In the genomic region with DNA sequence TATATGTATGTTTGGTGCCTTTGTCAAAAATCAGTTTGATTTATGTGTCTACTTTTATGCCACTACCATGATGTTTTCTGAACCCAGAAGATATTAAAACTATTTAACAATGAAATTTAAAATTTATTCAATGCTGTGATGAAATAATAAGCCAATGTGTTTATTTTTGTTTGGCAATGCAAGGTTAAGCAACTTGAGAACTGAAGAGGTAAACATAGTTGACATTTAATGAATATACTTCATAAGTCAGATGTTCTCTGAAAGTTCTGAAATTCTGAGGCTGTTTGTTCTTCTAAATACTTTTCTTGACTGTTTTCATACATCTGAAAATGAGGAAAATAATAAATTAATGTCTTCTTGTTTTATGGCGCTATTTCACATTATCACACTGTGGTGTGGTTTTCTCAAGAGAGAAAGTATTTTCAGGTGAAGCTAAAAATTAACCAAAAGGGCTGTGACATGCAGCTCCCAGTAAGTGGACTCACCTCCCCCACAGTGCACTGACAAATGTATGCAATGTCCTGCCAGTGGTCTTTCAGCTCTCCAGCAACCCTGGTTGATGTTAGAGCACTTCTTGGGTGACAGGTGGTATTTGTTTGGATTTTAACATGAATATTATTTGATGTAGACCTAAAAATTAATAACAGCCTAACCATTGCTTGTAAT, we compare ENCODE assay signal across 19 cellular contexts.
DNase-seq lines count a peak whose midpoint lies in the region; ATAC-seq, FAIRE-seq and TF ChIP-seq lines count a peak whose summit lies in the region.
"Had no signal": no experiment of that assay in that cellular context is flagged by ENCODE, and none has a peak within 500 bp of the region (broad histone marks: within the 10 kb centered on the region; RNA-seq: fewer than 3 reads in every experiment).

No MANE protein-coding gene starts in this region.

- H3K4me2 ChIP-seq in HepG2 (ENCODE audit: low read depth, low read length), result no peak overlapping the region
- no peak overlapping the region for H3K4me2 ChIP-seq in MM.1S (ENCODE audit: low read depth, low read length)
- H3K4me2 ChIP-seq: A549; BLaER1 treated with 17β-estradiol and CSF1 and Interleukin-3, amounts not matched to agents 10 nM and 100 nM had no signal

- H3K9me2 ChIP-seq in MM.1S (replicated peaks; ENCODE audit: insufficient read depth, low read length), result no peaks in the 10 kb centered on the region

- no peak overlapping the region for H2AFZ ChIP-seq in HepG2 (ENCODE audit: low read length)
- H2AFZ ChIP-seq in MM.1S (ENCODE audit: low read length), result no peak overlapping the region

- H3K9ac ChIP-seq in liver (ENCODE audit: low read depth in 1 of 2, low read length in 2 of 2) (no peak overlapping the region), HepG2 (ENCODE audit: insufficient read depth, low read depth, low read length) (no peak overlapping the region), MM.1S (ENCODE audit: low read length) (no peak overlapping the region)
- H3K9ac ChIP-seq: BLaER1 treated with 17β-estradiol and CSF1 and Interleukin-3, amounts not matched to agents 10 nM and 100 nM had no signal

- FAIRE-seq in HepG2 (lab: Jason Lieb, UNC), result no peak
- FAIRE-seq: A549, G401.6, GM12891, GM19239 had no signal

- POLR2A ChIA-PET in HepG2 (lab: Yijun Ruan, JAX), result no interaction called here

- peak in 1 of 2 donors; percentile 23 for TF ChIP-seq RAD21 in liver (IDR thresholded peaks at IDR 0.05)
- no peak for TF ChIP-seq RAD21 in HepG2 (CRISPR knock-in tag; IDR thresholded peaks at IDR 0.05)

- H3K4me1 ChIP-seq in liver (ENCODE audit: control insufficient read depth in 4 of 4, insufficient read depth in 4 of 4, low read length in 3 of 4) (no peaks in the 10 kb centered on the region), HepG2 (ENCODE audit: insufficient read depth, low read length) (no peaks in the 10 kb centered on the region), left lung (no peaks in the 10 kb centered on the region), MM.1S (ENCODE audit: low read length) (no peaks in the 10 kb centered on the region)
- H3K4me1 ChIP-seq: A549; BLaER1 treated with 17β-estradiol and CSF1 and Interleukin-3, amounts not matched to agents 10 nM and 100 nM had no signal

- ATAC-seq in HepG2 (no peak), left lung (peak; percentile 49)
- ATAC-seq: A549; CD8-positive, alpha-beta T cell had no signal

- CTCF ChIA-PET in HepG2 (lab: Yijun Ruan, JAX; ENCODE audit: low intra/inter-chr PET ratio, low total read pairs), result no interaction called here

- intact Hi-C loops in HepG2 (cut with micrococcal nuclease; ENCODE audit: unreplicated experiment) (no loop called here), left lung (cut with DNase I) (no loop called here)

- H3K4me3 ChIP-seq in liver (ENCODE audit: low read depth in 1 of 3, low read length in 3 of 3) (no peak overlapping the region), HepG2 (replicated peaks in 1 of 3; ENCODE audit: insufficient read depth in 1 of 3, low read depth in 2 of 3, low read length in 3 of 3) (no peak overlapping the region), left lung (no peak overlapping the region), MM.1S (ENCODE audit: low read length) (no peak overlapping the region)
- H3K4me3 ChIP-seq: A549; BLaER1 treated with 17β-estradiol and CSF1 and Interleukin-3, amounts not matched to agents 10 nM and 100 nM had no signal

- TF ChIP-seq EP300 in HepG2 (IDR thresholded peaks at IDR 0.05; ENCODE audit: low read depth in 2 of 2, low read length in 2 of 2) (no peak), HepG2 (CRISPR knock-in tag; IDR thresholded peaks at IDR 0.05; ENCODE audit: borderline replicate concordance) (no peak)

- H3K9me3 ChIP-seq in liver (ENCODE audit: control insufficient read depth in 4 of 4, low read length in 3 of 4) (peaks cover 0 to 3% (median 0%) of the 10 kb centered on the region in 4 donors), HepG2 (ENCODE audit: low read length) (no peaks in the 10 kb centered on the region; the same call in 1 of the 2 replicates), left lung (peaks cover 0 to 16% of the 10 kb centered on the region in 2 donors), MM.1S (replicated peaks; ENCODE audit: insufficient read depth, low read length) (no peaks in the 10 kb centered on the region)
- H3K9me3 ChIP-seq: A549 had no signal

- no peak for DNase-seq in HepG2 (ENCODE audit: low spot score)
- peak; percentile 1 for DNase-seq in kidney tubule cell (ENCODE audit: low spot score)
- no peak for DNase-seq in left lung
- DNase-seq in NCI-H2171 (lab: John Stamatoyannopoulos, UW), result no peak
- no peak for DNase-seq in COR-L47 (lab: John Stamatoyannopoulos, UW)
- DNase-seq in MM.1S, result no peak
- DNase-seq: AML-193; CD4-positive, alpha-beta T cell; CD8-positive, alpha-beta T cell; DMS79 treated with DMSO at 0.1 percent for 48 hours; GF-D8 had no signal

- no TSS peak for BruUV-seq in HepG2 (replicated peaks; lab: Mats Ljungman, UMichigan)

- no peaks in the 10 kb centered on the region for H3K27me3 ChIP-seq in liver (ENCODE audit: control insufficient read depth in 4 of 4, insufficient read depth in 4 of 4, low read length in 3 of 4)
- no peaks in the 10 kb centered on the region; a peak in 1 of 5 replicates for H3K27me3 ChIP-seq in HepG2 (ENCODE audit: control insufficient read depth in 1 of 2, insufficient read depth in 2 of 2, low read length in 2 of 2)
- H3K27me3 ChIP-seq in left lung, result no peaks in the 10 kb centered on the region
- H3K27me3 ChIP-seq in MM.1S (replicated peaks; ENCODE audit: insufficient read depth, low read length), result no peaks in the 10 kb centered on the region
- H3K27me3 ChIP-seq: BLaER1 treated with 17β-estradiol and CSF1 and Interleukin-3, amounts not matched to agents 10 nM and 100 nM had no signal

- TF ChIP-seq CTCF in liver (IDR thresholded peaks at IDR 0.05; ENCODE audit: low read depth, low read length, missing input control) (no peak), HepG2 (CRISPR knock-in tag; IDR thresholded peaks at IDR 0.05) (no peak), left lung (IDR thresholded peaks at IDR 0.05) (no peak), MM.1S (IDR thresholded peaks at IDR 0.05; ENCODE audit: low read length) (no peak)

- H3K36me3 ChIP-seq in liver (ENCODE audit: control insufficient read depth in 4 of 4, insufficient read depth in 3 of 4, low read depth in 1 of 4, low read length in 3 of 4) (no peaks in the 10 kb centered on the region), HepG2 (replicated peaks in 1 of 2; ENCODE audit: control insufficient read depth in 1 of 2, insufficient read depth in 2 of 2, low read length in 2 of 2) (no peaks in the 10 kb centered on the region), left lung (no peaks in the 10 kb centered on the region), MM.1S (replicated peaks; ENCODE audit: insufficient read depth, low read length) (no peaks in the 10 kb centered on the region)
- H3K36me3 ChIP-seq: BLaER1 treated with 17β-estradiol and CSF1 and Interleukin-3, amounts not matched to agents 10 nM and 100 nM had no signal

- WGBS in liver, result 56% methylated on average over 1 of the region's 1 CpG
- 3% methylated on average over 1 of the region's 1 CpG for WGBS in HepG2 (ENCODE audit: low lambda C conversion rate)

- in situ Hi-C loops in HepG2 (cut with HindIII; ENCODE audit: extremely low pct_ligation_motif_present, low pct_unique_long_range_greater_than_20kb), result no loop called here

- no peaks in the 10 kb centered on the region for H3F3A ChIP-seq in MM.1S (ENCODE audit: insufficient read depth, low read length)

- H3K79me2 ChIP-seq in HepG2 (ENCODE audit: insufficient read depth, low read length) (no peaks in the 10 kb centered on the region), MM.1S (ENCODE audit: low read length) (no peaks in the 10 kb centered on the region)

- H3K27ac ChIP-seq in liver (ENCODE audit: low read depth in 1 of 2, low read length in 2 of 2), result no peak overlapping the region
- H3K27ac ChIP-seq in HepG2 (ENCODE audit: extremely low read length, insufficient read depth, low read length), result no peak overlapping the region
- H3K27ac ChIP-seq in left lung, result no peak overlapping the region
- H3K27ac ChIP-seq in MM.1S (ENCODE audit: low read length), result no peak overlapping the region
- H3K27ac ChIP-seq: 22Rv1; A549; BLaER1 treated with 17β-estradiol and CSF1 and Interleukin-3, amounts not matched to agents 10 nM and 100 nM; C4-2B had no signal

- H4K20me1 ChIP-seq in HepG2 (ENCODE audit: insufficient read depth, low read length) (no peaks in the 10 kb centered on the region), MM.1S (ENCODE audit: insufficient read depth, low read length) (no peaks in the 10 kb centered on the region)
- H4K20me1 ChIP-seq: BLaER1 treated with 17β-estradiol and CSF1 and Interleukin-3, amounts not matched to agents 10 nM and 100 nM had no signal

- TF ChIP-seq POLR2A in HepG2 (IDR thresholded peaks at IDR 0.05; ENCODE audit: insufficient read depth in 1 of 2, low read depth in 2 of 2, low read length in 2 of 2), result no peak

TF ChIP-seq in liver, 16 proteins besides CTCF, POLR2A, EP300 and RAD21:
- TF ChIP-seq FOXA2 (IDR thresholded peaks at IDR 0.05), result peak; percentile 28
- TF ChIP-seq, protein P1, sequence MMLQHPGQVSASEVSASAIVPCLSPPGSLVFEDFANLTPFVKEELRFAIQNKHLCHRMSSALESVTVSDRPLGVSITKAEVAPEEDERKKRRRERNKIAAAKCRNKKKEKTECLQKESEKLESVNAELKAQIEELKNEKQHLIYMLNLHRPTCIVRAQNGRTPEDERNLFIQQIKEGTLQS (IDR thresholded peaks at IDR 0.05), result no peak
- TF ChIP-seq RXRA (IDR thresholded peaks at IDR 0.05), result peak in 1 of 2 donors; percentile 62

TF ChIP-seq in HepG2, 621 proteins besides CTCF, POLR2A, EP300 and RAD21 (continues in another document):
- no peak for TF ChIP-seq ZNF33A (CRISPR knock-in tag; IDR thresholded peaks at IDR 0.05; ENCODE audit: borderline replicate concordance)
- no peak for TF ChIP-seq ZNF652 (CRISPR knock-in tag; IDR thresholded peaks at IDR 0.05; ENCODE audit: borderline replicate concordance, low read depth)
- no peak for TF ChIP-seq NFE2 (CRISPR knock-in tag; IDR thresholded peaks at IDR 0.05)
- TF ChIP-seq, protein P2, sequence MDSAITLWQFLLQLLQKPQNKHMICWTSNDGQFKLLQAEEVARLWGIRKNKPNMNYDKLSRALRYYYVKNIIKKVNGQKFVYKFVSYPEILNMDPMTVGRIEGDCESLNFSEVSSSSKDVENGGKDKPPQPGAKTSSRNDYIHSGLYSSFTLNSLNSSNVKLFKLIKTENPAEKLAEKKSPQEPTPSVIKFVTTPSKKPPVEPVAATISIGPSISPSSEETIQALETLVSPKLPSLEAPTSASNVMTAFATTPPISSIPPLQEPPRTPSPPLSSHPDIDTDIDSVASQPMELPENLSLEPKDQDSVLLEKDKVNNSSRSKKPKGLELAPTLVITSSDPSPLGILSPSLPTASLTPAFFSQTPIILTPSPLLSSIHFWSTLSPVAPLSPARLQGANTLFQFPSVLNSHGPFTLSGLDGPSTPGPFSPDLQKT (CRISPR knock-in tag; IDR thresholded peaks at IDR 0.05; ENCODE audit: borderline replicate concordance), result no peak
- no peak for TF ChIP-seq RARA (CRISPR knock-in tag; IDR thresholded peaks at IDR 0.05)
- TF ChIP-seq ZNF253 (CRISPR knock-in tag; IDR thresholded peaks at IDR 0.05; ENCODE audit: borderline replicate concordance), result no peak
- no peak for TF ChIP-seq RNF2 (conservative IDR thresholded peaks at IDR 0.05; ENCODE audit: low read depth)
